ENCODE assay signal across 28 cellular contexts in the genomic region with DNA sequence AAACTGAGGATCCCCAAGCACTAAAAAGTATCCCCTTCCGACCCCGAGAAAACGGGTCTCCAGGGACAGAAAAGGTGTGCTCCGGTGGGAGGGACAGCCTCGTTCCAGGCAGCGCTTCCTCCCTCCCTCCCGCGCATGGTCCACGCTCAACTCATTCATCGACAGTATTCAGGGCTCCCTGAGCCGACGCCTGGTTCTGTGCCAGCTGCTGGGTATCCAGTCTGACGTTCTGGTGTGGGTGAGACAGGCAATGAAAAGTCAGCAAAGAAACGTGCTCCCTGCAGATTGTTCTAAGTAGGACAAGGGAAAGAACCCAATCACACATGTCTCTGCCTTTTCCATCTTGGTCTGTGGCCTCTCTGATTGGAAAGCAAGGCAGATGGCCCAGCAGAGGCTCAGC. TPM values are rescaled to one million over a fixed set of nuclear protein-coding genes. Genes with fewer than 3 reads are reported as not detected.
"Had no signal": no experiment of that assay in that cellular context is flagged by ENCODE, and none has a peak within 500 bp of the region (broad histone marks: within the 10 kb centered on the region; RNA-seq: fewer than 3 reads in every experiment).

No MANE protein-coding gene starts in this region.

- H3K4me3 ChIP-seq: esophagus squamous epithelium, heart right ventricle, lower lobe of right lung, smooth muscle cell, suprapubic skin, transverse colon, upper lobe of right lung, vagina had no signal

- H3K36me3 ChIP-seq: esophagus squamous epithelium, heart right ventricle, lower lobe of right lung, neutrophil, suprapubic skin, transverse colon, upper lobe of right lung, vagina had no signal

- H3K27me3 ChIP-seq: transverse colon, upper lobe of right lung, vagina had no signal

- H3K27ac ChIP-seq: esophagus squamous epithelium, heart right ventricle, lower lobe of right lung, neutrophil, parathyroid adenoma, suprapubic skin, transverse colon, upper lobe of right lung, vagina had no signal

- H3K79me2 ChIP-seq: parathyroid adenoma had no signal

- H3K4me2 ChIP-seq: smooth muscle cell had no signal

- H3K4me3 Mint-ChIP-seq: effector memory CD8-positive, alpha-beta T cell; immature natural killer cell; naive thymus-derived CD8-positive, alpha-beta T cell; nephron progenitor cell; stimulated activated naive CD8-positive, alpha-beta T cell treated with anti-CD3 and anti-CD28 coated beads, Interleukin-15, amount 100 ng/mL, for 72 hours had no signal

- ATAC-seq: effector memory CD8-positive, alpha-beta T cell; heart right ventricle; left ventricle myocardium superior; lower lobe of right lung; naive thymus-derived CD8-positive, alpha-beta T cell; sciatic nerve; stimulated activated naive CD8-positive, alpha-beta T cell treated with anti-CD3 and anti-CD28 coated beads, Interleukin-15, amount 100 ng/mL, for 72 hours; upper lobe of right lung had no signal

- H3K27ac Mint-ChIP-seq: effector memory CD8-positive, alpha-beta T cell; immature natural killer cell; naive thymus-derived CD8-positive, alpha-beta T cell; nephron progenitor cell; progenitor cell of endocrine pancreas; stimulated activated naive CD8-positive, alpha-beta T cell treated with anti-CD3 and anti-CD28 coated beads, Interleukin-15, amount 100 ng/mL, for 72 hours had no signal

- H2AFZ ChIP-seq: parathyroid adenoma had no signal

- H3K9me3 ChIP-seq: lower lobe of right lung, neutrophil, suprapubic skin, upper lobe of right lung, vagina had no signal

- DNase-seq: cortex of kidney; effector memory CD8-positive, alpha-beta T cell; erythroblast; esophagus squamous epithelium; foreskin melanocyte; glutamatergic neuron; heart right ventricle; hippocampal formation; immature natural killer cell; left ventricle myocardium superior; lower lobe of right lung; naive thymus-derived CD8-positive, alpha-beta T cell; nephron progenitor cell; stimulated activated CD4-positive, alpha-beta T cell treated with anti-CD3 and anti-CD28 coated beads, Interleukin-12 subunit alpha, Interleukin-12 subunit beta, amount 100 ng/mL, for 4 hours; stimulated activated CD4-positive, alpha-beta T cell treated with anti-CD3 and anti-CD28 coated beads, Interleukin-1b, Interleukin-23, amount 100 ng/mL, for 48 hours; stimulated activated CD4-positive, alpha-beta T cell treated with anti-CD3 and anti-CD28 coated beads, Interleukin-4, amount 100 ng/mL, for 1 hour; stimulated activated CD8-positive, alpha-beta memory T cell treated with anti-CD3 and anti-CD28 coated beads, Interleukin-4, amount 100 ng/mL, for 48 hours; stimulated activated naive CD4-positive, alpha-beta T cell; stimulated activated naive CD8-positive, alpha-beta T cell treated with anti-CD3 and anti-CD28 coated beads, Interleukin-15, amount 100 ng/mL, for 72 hours; transverse colon; upper lobe of right lung had no signal

- H3K9ac ChIP-seq: parathyroid adenoma had no signal

- H3K4me1 ChIP-seq: esophagus squamous epithelium, heart right ventricle, lower lobe of right lung, parathyroid adenoma, suprapubic skin, upper lobe of right lung, vagina had no signal

- H3K4me1 Mint-ChIP-seq: immature natural killer cell; naive thymus-derived CD8-positive, alpha-beta T cell; stimulated activated naive CD8-positive, alpha-beta T cell treated with anti-CD3 and anti-CD28 coated beads, Interleukin-15, amount 100 ng/mL, for 72 hours had no signal

RNA-seq across cellular contexts. Expression of gene SMOC1, which starts 19.6 kb away (rescaled TPM):
- total RNA-seq: naive thymus-derived CD8-positive, alpha-beta T cell had no signal
